In genomic region chr18:35174093-35174731, GRCh38 we compare ENCODE assay signal across 9 cellular contexts.
DNase-seq lines count a peak whose midpoint lies in the region; ATAC-seq, FAIRE-seq and TF ChIP-seq lines count a peak whose summit lies in the region.
"Had no signal": no experiment of that assay in that cellular context is flagged by ENCODE, and none has a peak within 500 bp of the region (broad histone marks: within the 10 kb centered on the region; RNA-seq: fewer than 3 reads in every experiment).

No MANE protein-coding gene starts in this region.

- H3K27ac ChIP-seq in HEK293 (ENCODE audit: extremely low read depth, low read depth, low read length) (no peak overlapping the region), psoas muscle (no peak overlapping the region)
- H3K27ac ChIP-seq: SJSA1 had no signal

- TF ChIP-seq CTCF in HEK293 (tag by site-specific recombination; IDR thresholded peaks at IDR 0.05) (no peak), psoas muscle (IDR thresholded peaks at IDR 0.05) (no peak)

- H3K36me3 ChIP-seq in HEK293 (ENCODE audit: control insufficient read depth in 2 of 2, insufficient read depth in 1 of 2, low read length in 2 of 2): no peaks in the 10 kb centered on the region
- H3K36me3 ChIP-seq in psoas muscle (ENCODE audit: insufficient read depth in 1 of 2, low read depth in 1 of 2): no peaks in the 10 kb centered on the region
- H3K36me3 ChIP-seq: SJSA1 had no signal

- H3K4me3 Mint-ChIP-seq in activated CD4-positive, alpha-beta memory T cell treated with anti-CD3 and anti-CD28 coated beads, Interleukin-2, amount 10 ng/mL, durations not matched to agents 7 days and 5 days: no peak overlapping the region

- no peak for TF ChIP-seq POLR2A in GM12892 (IDR thresholded peaks at IDR 0.05; ENCODE audit: low read depth, low read length)

- H3K27me3 ChIP-seq in psoas muscle (ENCODE audit: insufficient read depth in 3 of 3, low read length in 2 of 3): no peaks in the 10 kb centered on the region
- H3K27me3 ChIP-seq: SJSA1 had no signal

- H3K9me3 ChIP-seq in HEK293 (ENCODE audit: control insufficient read depth, insufficient read depth, low read depth, low read length): no peaks in the 10 kb centered on the region
- H3K9me3 ChIP-seq in psoas muscle: peaks cover 14% of the 10 kb centered on the region
- H3K9me3 ChIP-seq: SJSA1 had no signal

- H3K4me3 ChIP-seq in HEK293 (ENCODE audit: low read depth, low read length) (no peak overlapping the region), psoas muscle (no peak overlapping the region)
- H3K4me3 ChIP-seq: SJSA1 had no signal

- peak; percentile 44 for FAIRE-seq in GM12892 (lab: Jason Lieb, UNC)

- H3K4me1 ChIP-seq in HEK293 (ENCODE audit: control insufficient read depth, insufficient read depth, low read length) (no peaks in the 10 kb centered on the region), psoas muscle (peaks cover 3% of the 10 kb centered on the region)
- H3K4me1 ChIP-seq: SJSA1 had no signal

- intact Hi-C loops in psoas muscle (cut with DNase I): no loop called here

- peaks cover 2% of the 10 kb centered on the region for H3K4me1 Mint-ChIP-seq in activated CD4-positive, alpha-beta memory T cell treated with anti-CD3 and anti-CD28 coated beads, Interleukin-2, amount 10 ng/mL, durations not matched to agents 7 days and 5 days

- POLR2A ChIA-PET in HEK293 (lab: Yijun Ruan, JAX): no interaction called here
- POLR2A ChIA-PET in activated CD4-positive, alpha-beta memory T cell treated with anti-CD3 and anti-CD28 coated beads, Interleukin-2, amount 10 ng/mL, durations not matched to agents 7 days and 5 days (lab: Charles Lee): no interaction called here

- H3K27me3 Mint-ChIP-seq in activated CD4-positive, alpha-beta memory T cell treated with anti-CD3 and anti-CD28 coated beads, Interleukin-2, amount 10 ng/mL, durations not matched to agents 7 days and 5 days: no peaks in the 10 kb centered on the region

- H3K27ac Mint-ChIP-seq in activated CD4-positive, alpha-beta memory T cell treated with anti-CD3 and anti-CD28 coated beads, Interleukin-2, amount 10 ng/mL, durations not matched to agents 7 days and 5 days: no peak overlapping the region

- DNase-seq in GM12892 (ENCODE audit: insufficient read length): no peak
- peak; percentile 82 for DNase-seq in NCI-H1092 treated with DMSO at 0.1 percent for 48 hours (lab: John Stamatoyannopoulos, UW)
- DNase-seq in UCSD-AML1 (lab: John Stamatoyannopoulos, UW; ENCODE audit: unreplicated experiment): peak; percentile 27
- no peak for DNase-seq in activated CD4-positive, alpha-beta memory T cell treated with anti-CD3 and anti-CD28 coated beads, Interleukin-2, amount 10 ng/mL, durations not matched to agents 7 days and 5 days
- DNase-seq in LoVo (ENCODE audit: low spot score): no peak
- DNase-seq in psoas muscle: no peak
- DNase-seq in kidney tubule cell (ENCODE audit: low spot score): no peak

- 17 to 33% (median 27%) methylated on average over 4 to 5 of the region's 5 CpGs for WGBS in psoas muscle, 3 donors

- H3K36me3 Mint-ChIP-seq in activated CD4-positive, alpha-beta memory T cell treated with anti-CD3 and anti-CD28 coated beads, Interleukin-2, amount 10 ng/mL, durations not matched to agents 7 days and 5 days (ENCODE audit: low read depth): no peaks in the 10 kb centered on the region

- no peak for ATAC-seq in psoas muscle

- CTCF ChIA-PET in HEK293 (lab: Yijun Ruan, JAX): interaction anchor here (0.7 kb wide), 1 partner anchor 305 kb away, joined by 5 read pairs; no protein-coding TSS in a partner anchor
- CTCF ChIA-PET in activated CD4-positive, alpha-beta memory T cell treated with anti-CD3 and anti-CD28 coated beads, Interleukin-2, amount 10 ng/mL, durations not matched to agents 7 days and 5 days (lab: Charles Lee): no interaction called here

- H3K9me3 Mint-ChIP-seq in activated CD4-positive, alpha-beta memory T cell treated with anti-CD3 and anti-CD28 coated beads, Interleukin-2, amount 10 ng/mL, durations not matched to agents 7 days and 5 days: no peaks in the 10 kb centered on the region

TF ChIP-seq in HEK293, 187 proteins besides CTCF, POLR2A, EP300 and RAD21:
- TF ChIP-seq ZNF747 (tag by site-specific recombination; IDR thresholded peaks at IDR 0.05) (no peak), ZNF398 (tag by site-specific recombination; IDR thresholded peaks at IDR 0.05) (peak; percentile 66), ZFHX2 (tag by site-specific recombination; conservative IDR thresholded peaks at IDR 0.05) (peak; percentile 49), TCF7L2 (IDR thresholded peaks at IDR 0.05; ENCODE audit: borderline replicate concordance, low read depth, low read length) (peak; percentile 89)

Comparison
In these comparisons a context has a peak if more than half of its experiments do, and no peak if none do; other contexts are left out.
1. DNase-seq: peak in NCI-H1092 treated with DMSO at 0.1 percent for 48 hours (single experiment) and UCSD-AML1 (single experiment); none in GM12892 (single experiment), activated CD4-positive, alpha-beta memory T cell treated with anti-CD3 and anti-CD28 coated beads, Interleukin-2, amount 10 ng/mL, durations not matched to agents 7 days and 5 days (single experiment), LoVo (single experiment), psoas muscle (0 of 2) and kidney tubule cell (single experiment).